ENCODE assay signal across 19 cellular contexts in genomic region chr11:108865411-108865810, GRCh38.
DNase-seq lines count a peak whose midpoint lies in the region; ATAC-seq and TF ChIP-seq lines count a peak whose summit lies in the region.
"Had no signal": no experiment of that assay in that cellular context is flagged by ENCODE, and none has a peak within 500 bp of the region (broad histone marks: within the 10 kb centered on the region; RNA-seq: fewer than 3 reads in every experiment).

No MANE protein-coding gene starts in this region.

- H3K9me1 ChIP-seq in IMR-90 (ENCODE audit: insufficient read depth, low read length), result peaks cover 3% of the 10 kb centered on the region; the same call in 1 of the 2 replicates

- H2BK20ac ChIP-seq in IMR-90 (ENCODE audit: low read depth, low read length), result no peak overlapping the region

- H3K23ac ChIP-seq in IMR-90 (ENCODE audit: low read depth, low read length), result no peak overlapping the region

- TF ChIP-seq POLR2A in IMR-90 (IDR thresholded peaks at IDR 0.05; ENCODE audit: low read depth, low read length), result no peak
- TF ChIP-seq POLR2A in breast epithelium (IDR thresholded peaks at IDR 0.05), result no peak

- H2AK9ac ChIP-seq in IMR-90 (replicated peaks; ENCODE audit: low read depth, low read length, poor library complexity), result no peak overlapping the region

- no peak overlapping the region for H2BK15ac ChIP-seq in IMR-90 (ENCODE audit: low read depth, low read length)

- H3K56ac ChIP-seq in IMR-90 (ENCODE audit: extremely low read depth, insufficient read depth, low read length), result no peak overlapping the region

- intact Hi-C loops in IMR-90 (cut with micrococcal nuclease), result no loop called here
- intact Hi-C loops in breast epithelium (cut with DNase I; ENCODE audit: low total_unique reads), result no loop called here

- no peaks in the 10 kb centered on the region for H3K4me1 ChIP-seq in IMR-90 (ENCODE audit: control insufficient read depth, insufficient read depth, low read length)
- H3K4me1 ChIP-seq in osteoblast (ENCODE audit: insufficient read depth, low read length), result peaks cover 25% of the 10 kb centered on the region
- H3K4me1 ChIP-seq in breast epithelium, result no peaks in the 10 kb centered on the region

- dilution Hi-C loops in IMR-90 (cut with HindIII; ENCODE audit: low sequenced_read_pairs, unreplicated experiment), result no loop called here

- peaks cover 11 to 17% of the 10 kb centered on the region in 2 experiments for H3K79me1 ChIP-seq in IMR-90 (ENCODE audit: low read depth in 1 of 2, low read length in 2 of 2)

- H3K27ac ChIP-seq in IMR-90 (ENCODE audit: insufficient read depth, low read length) (no peak overlapping the region), osteoblast (ENCODE audit: low read depth, low read length) (peak overlapping the region; percentile 20), breast epithelium (no peak overlapping the region)
- H3K27ac ChIP-seq: GM23248, KMS-11 had no signal

- H3K36me3 ChIP-seq in IMR-90 (ENCODE audit: control insufficient read depth, insufficient read depth, low read length), result 0 out of 2 replicates have a peak, but pooled peaks cover 1% of the 10 kb centered on the region
- H3K36me3 ChIP-seq in osteoblast (ENCODE audit: insufficient read depth, low read length), result no peaks in the 10 kb centered on the region
- H3K36me3 ChIP-seq in breast epithelium, result no peaks in the 10 kb centered on the region
- H3K36me3 ChIP-seq: BE2C had no signal

- no peaks in the 10 kb centered on the region for H3K27me3 ChIP-seq in IMR-90 (ENCODE audit: control insufficient read depth, insufficient read depth, low read length)
- no peaks in the 10 kb centered on the region for H3K27me3 ChIP-seq in osteoblast (ENCODE audit: insufficient read depth, low read length)
- H3K27me3 ChIP-seq in breast epithelium, result no peaks in the 10 kb centered on the region
- H3K27me3 ChIP-seq: BE2C had no signal

- H4K8ac ChIP-seq in IMR-90 (ENCODE audit: low read depth in 2 of 2, low read length in 2 of 2), result no peak overlapping the region

- no peak overlapping the region for H3K9ac ChIP-seq in IMR-90 (ENCODE audit: low read depth, low read length)
- H3K9ac ChIP-seq: GM23248, KMS-11 had no signal

- H3K14ac ChIP-seq in IMR-90 (replicated peaks; ENCODE audit: low read depth, low read length), result no peak overlapping the region

- POLR2A ChIA-PET in IMR-90 (lab: Charles Lee; ENCODE audit: unreplicated experiment), result no interaction called here

- TF ChIP-seq CTCF in IMR-90 (conservative IDR thresholded peaks at IDR 0.05; ENCODE audit: low read depth, low read length), result no peak
- no peak for TF ChIP-seq CTCF in astrocyte of the spinal cord (IDR thresholded peaks at IDR 0.05; ENCODE audit: low read depth, low read length)
- TF ChIP-seq CTCF in osteoblast (IDR thresholded peaks at IDR 0.05; ENCODE audit: extremely low read depth, low read depth, low read length), result no peak
- no peak for TF ChIP-seq CTCF in GM13976 (IDR thresholded peaks at IDR 0.05; ENCODE audit: borderline replicate concordance, control extremely low read depth, extremely low read depth, insufficient read depth, missing control alignments)
- no peak for TF ChIP-seq CTCF in breast epithelium (IDR thresholded peaks at IDR 0.05)

- no peak overlapping the region for H3K4me3 ChIP-seq in IMR-90 (ENCODE audit: insufficient read depth, low read depth, low read length)
- H3K4me3 ChIP-seq in astrocyte of the spinal cord (ENCODE audit: low read depth, low read length), result no peak overlapping the region
- no peak overlapping the region for H3K4me3 ChIP-seq in osteoblast (ENCODE audit: insufficient read depth, low read length)
- H3K4me3 ChIP-seq in breast epithelium, result no peak overlapping the region
- H3K4me3 ChIP-seq: GM12878, GM23248 had no signal

- no peaks in the 10 kb centered on the region for H3K9me3 ChIP-seq in IMR-90 (ENCODE audit: control insufficient read depth, insufficient read depth, low read length)
- no peaks in the 10 kb centered on the region for H3K9me3 ChIP-seq in osteoblast (ENCODE audit: low read depth, low read length)
- no peaks in the 10 kb centered on the region for H3K9me3 ChIP-seq in breast epithelium
- H3K9me3 ChIP-seq: BE2C had no signal

- H2AK5ac ChIP-seq in IMR-90 (ENCODE audit: low read depth, low read length), result no peak overlapping the region

- 100% methylated on average over 3 of the region's 5 CpGs; no CpG with 5 or more reads in 1 of the 2 experiments for WGBS in IMR-90 (ENCODE audit: extremely low coverage in 2 of 2, insufficient read length in 1 of 2), 2 experiments

- in situ Hi-C loops in IMR-90 (cut with MboI; ENCODE audit: low sequenced_read_pairs) (no loop called here), astrocyte of the spinal cord (cut with HindIII; ENCODE audit: low sequenced_read_pairs) (no loop called here), GM13976 (cut with MboI; ENCODE audit: low sequenced_read_pairs, unreplicated experiment) (no loop called here)

- no peak overlapping the region for H4K91ac ChIP-seq in IMR-90 (ENCODE audit: insufficient read depth, low read depth, low read length)

- H3K79me2 ChIP-seq in osteoblast (ENCODE audit: insufficient read depth, low read length), result no peaks in the 10 kb centered on the region

- no peak overlapping the region for H2BK120ac ChIP-seq in IMR-90 (ENCODE audit: low read depth, low read length)

- no peak for TF ChIP-seq RAD21 in IMR-90 (IDR thresholded peaks at IDR 0.05; ENCODE audit: low read length)

- H2AFZ ChIP-seq in IMR-90 (replicated peaks; ENCODE audit: low read length, poor library complexity), result no peak overlapping the region
- H2AFZ ChIP-seq in osteoblast (ENCODE audit: low read length), result no peak overlapping the region
- H2AFZ ChIP-seq: GM23248 had no signal

- no peak overlapping the region for H4K5ac ChIP-seq in IMR-90 (ENCODE audit: low read depth, low read length)

- H3K4me2 ChIP-seq in IMR-90 (ENCODE audit: low read depth, low read length) (no peak overlapping the region), osteoblast (ENCODE audit: insufficient read depth, low read length) (no peak overlapping the region)
- H3K4me2 ChIP-seq: KMS-11 had no signal

- no peak overlapping the region for H2BK5ac ChIP-seq in IMR-90 (ENCODE audit: low read depth, low read length, poor library complexity, severe bottlenecking)

- CTCF ChIA-PET in IMR-90 (lab: Yijun Ruan, JAX), result interaction anchor here (0.7 to 1.2 kb wide), 2 partner anchors 9 to 14 kb away, joined by 3 read pairs; no protein-coding TSS in a partner anchor

- ATAC-seq in IMR-90 (ENCODE audit: low read depth) (no peak), SK-N-SH treated with all-trans-retinoic acid at 6 μM for 48 hours (no peak)
- ATAC-seq: GM12878, HCT116 had no signal

- no peaks in the 10 kb centered on the region for H4K20me1 ChIP-seq in IMR-90 (ENCODE audit: insufficient read depth, low read length)
- no peaks in the 10 kb centered on the region for H4K20me1 ChIP-seq in osteoblast (ENCODE audit: insufficient read depth, low read length)

- H3K18ac ChIP-seq in IMR-90 (ENCODE audit: low read depth, low read length), result no peak overlapping the region

- H3K4ac ChIP-seq in IMR-90 (ENCODE audit: low read depth, low read length), result no peak overlapping the region

- no TSS peak for BruUV-seq in IMR-90 (replicated peaks; lab: Mats Ljungman, UMichigan)

- DNase-seq in HCEC 1CT, result peak; percentile 45
- DNase-seq in IMR-90, result peak; percentile 28
- DNase-seq in astrocyte of the spinal cord (ENCODE audit: low read depth, low spot score), result peak; percentile 9
- no peak for DNase-seq in osteoblast (ENCODE audit: insufficient read length, low spot score, missing footprints)
- DNase-seq in SW 1271 (lab: John Stamatoyannopoulos, UW), result no peak
- no peak for DNase-seq in GM13976 (ENCODE audit: low spot score)
- no peak for DNase-seq in breast epithelium (ENCODE audit: low spot score in 2 of 2)
- DNase-seq: ACHN; BE2C; C1 segment of cervical spinal cord; CD4-positive, CD25-positive, alpha-beta regulatory T cell; CD8-positive, alpha-beta memory T cell; COR-L47; GF-D8; GM23248 had no signal

TF ChIP-seq in IMR-90, 13 proteins besides CTCF, POLR2A, EP300 and RAD21:
- TF ChIP-seq BHLHE40 (IDR thresholded peaks at IDR 0.05; ENCODE audit: low read depth, low read length), result no peak
- TF ChIP-seq MXI1 (IDR thresholded peaks at IDR 0.05; ENCODE audit: borderline replicate concordance, low read depth, low read length), result no peak

TF ChIP-seq in SK-N-SH treated with all-trans-retinoic acid at 6 μM for 48 hours, 23 proteins besides CTCF, POLR2A, EP300 and RAD21:
- TF ChIP-seq ESRRG (CRISPR knock-in tag; IDR thresholded peaks at IDR 0.05) (no peak), PATZ1 (CRISPR knock-in tag; IDR thresholded peaks at IDR 0.05; ENCODE audit: borderline replicate concordance) (no peak), TCF4 (CRISPR knock-in tag; IDR thresholded peaks at IDR 0.05; ENCODE audit: borderline replicate concordance) (no peak)

Comparison
In these comparisons a context has a peak if more than half of its experiments do, and no peak if none do; other contexts are left out.
1. DNase-seq: peak in HCEC 1CT (single experiment), IMR-90 (single experiment) and astrocyte of the spinal cord (single experiment); none in osteoblast (single experiment), SW 1271 (0 of 2), GM13976 (single experiment) and breast epithelium (0 of 2).